In genomic region chr14:95353007-95353406, GRCh38 we compare ENCODE assay signal across 23 cellular contexts.
"Had no signal": no experiment of that assay in that cellular context is flagged by ENCODE, and none has a peak within 500 bp of the region (broad histone marks: within the 10 kb centered on the region; RNA-seq: fewer than 3 reads in every experiment).

No MANE protein-coding gene starts in this region.

- FAIRE-seq: colon, endothelial cell of umbilical vein, islet of Langerhans, keratinocyte had no signal

- H3K36me3 ChIP-seq: esophagus muscularis mucosa, gastrocnemius medialis, heart right ventricle, left lung, lower lobe of right lung had no signal

- H3K4me1 Mint-ChIP-seq: mesothelial cell of epicardium had no signal

- H3K4me3 ChIP-seq: coronary artery, dorsolateral prefrontal cortex, esophagus muscularis mucosa, gastrocnemius medialis, heart right ventricle, left lung, lower lobe of right lung, mucosa of descending colon had no signal

- H3K27ac ChIP-seq: coronary artery, dorsolateral prefrontal cortex, esophagus muscularis mucosa, foreskin keratinocyte, gastrocnemius medialis, heart right ventricle, left lung, lower lobe of right lung had no signal

- H3K36me3 Mint-ChIP-seq: naive B cell had no signal

- H3K4me3 Mint-ChIP-seq: mesothelial cell of epicardium had no signal

- H3K27ac Mint-ChIP-seq: mesothelial cell of epicardium had no signal

- DNase-seq: dermis blood vessel endothelial cell; dorsolateral prefrontal cortex; effector CD4-positive, alpha-beta T cell; effector memory CD4-positive, alpha-beta T cell; foreskin keratinocyte; gastrocnemius medialis; glutamatergic neuron; heart right ventricle; hippocampal formation; left cardiac atrium; left lung; left ventricle myocardium superior; lower lobe of right lung; mesenchymal stem cell; mucosa of descending colon; naive B cell had no signal

- H3K4me1 ChIP-seq: esophagus muscularis mucosa, foreskin keratinocyte, gastrocnemius medialis, heart right ventricle, left lung, lower lobe of right lung had no signal

- ATAC-seq: foreskin keratinocyte, gastrocnemius medialis, heart right ventricle, left cardiac atrium, left lung, left ventricle myocardium superior, lower lobe of right lung, mucosa of descending colon had no signal
